Comparison of ENCODE assay signal across 17 cellular contexts in the genomic region with DNA sequence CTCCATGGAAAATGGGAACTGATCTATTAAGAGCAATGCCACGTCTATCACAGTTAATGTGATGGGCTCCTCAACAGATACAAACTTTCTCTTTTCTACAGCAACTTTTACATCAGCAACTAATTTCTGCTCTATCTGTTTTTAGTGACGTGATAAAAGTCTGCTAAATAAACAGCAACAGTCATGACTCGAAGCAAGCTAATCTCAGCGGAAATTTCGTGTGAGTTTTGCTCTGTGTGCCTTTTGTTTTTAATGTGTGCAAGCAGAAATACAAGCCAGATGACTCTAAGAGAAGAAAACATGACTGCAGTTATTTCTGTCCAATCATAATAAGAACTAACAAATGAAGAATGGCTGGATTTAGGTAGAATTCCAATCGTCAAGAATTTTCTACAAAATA.
A peak's percentile ranks its signal among the peaks of the same experiment; 100 is the strongest.
DNase-seq lines count a peak whose midpoint lies in the region; ATAC-seq and TF ChIP-seq lines count a peak whose summit lies in the region.
"Had no signal": no experiment of that assay in that cellular context is flagged by ENCODE, and none has a peak within 500 bp of the region (broad histone marks: within the 10 kb centered on the region; RNA-seq: fewer than 3 reads in every experiment).

No MANE protein-coding gene starts in this region.

- H3K27me3 Mint-ChIP-seq in GM23338 (ENCODE audit: insufficient read depth, low read depth, poor library complexity) = peaks cover 4% of the 10 kb centered on the region

- H3K27me3 ChIP-seq in GM23248 (replicated peaks; ENCODE audit: insufficient read depth) (no peaks in the 10 kb centered on the region), GM23338 (ENCODE audit: insufficient read depth) (no peaks in the 10 kb centered on the region)
- H3K27me3 ChIP-seq: dorsolateral prefrontal cortex had no signal

- no peaks in the 10 kb centered on the region for H4K20me1 ChIP-seq in GM23248 (ENCODE audit: insufficient read depth)
- no peaks in the 10 kb centered on the region for H4K20me1 ChIP-seq in GM23338 (replicated peaks; ENCODE audit: insufficient read depth)

- no peaks in the 10 kb centered on the region for H3K9me3 ChIP-seq in GM23248 (ENCODE audit: low read depth)

- no peaks in the 10 kb centered on the region for H3K9me3 Mint-ChIP-seq in GM23338
- H3K9me3 Mint-ChIP-seq: activated CD4-positive, alpha-beta T cell treated with anti-CD3 and anti-CD28 coated beads, Interleukin-2, amount 10 ng/mL, durations not matched to agents 24 days and 14 days had no signal

- H3K4me3 Mint-ChIP-seq in GM23338 = no peak overlapping the region
- H3K4me3 Mint-ChIP-seq: activated CD4-positive, alpha-beta T cell treated with anti-CD3 and anti-CD28 coated beads, Interleukin-2, amount 10 ng/mL, durations not matched to agents 24 days and 14 days had no signal

- intact Hi-C loops in left ventricle myocardium superior (cut with micrococcal nuclease) = no loop called here

- H3K4me3 ChIP-seq in GM23248 (peak overlapping the region; percentile 9; the same call in 1 of the 2 replicates), choroid plexus epithelial cell (ENCODE audit: low read depth, low read length) (no peak overlapping the region), GM23338 (no peak overlapping the region)
- H3K4me3 ChIP-seq: dorsolateral prefrontal cortex had no signal

- peak overlapping the region; percentile 35 for H2AFZ ChIP-seq in GM23248
- no peak overlapping the region for H2AFZ ChIP-seq in GM23338

- H3K79me2 ChIP-seq in GM23248 (ENCODE audit: insufficient read depth) (no peaks in the 10 kb centered on the region; the same call in 1 of the 2 replicates), GM23338 (replicated peaks; ENCODE audit: insufficient read depth) (no peaks in the 10 kb centered on the region)

- no peak overlapping the region for H3K27ac Mint-ChIP-seq in GM23338
- H3K27ac Mint-ChIP-seq: activated CD4-positive, alpha-beta T cell treated with anti-CD3 and anti-CD28 coated beads, Interleukin-2, amount 10 ng/mL, durations not matched to agents 24 days and 14 days; progenitor cell of endocrine pancreas had no signal

- DNase-seq in GM23248 (peak; percentile 85), choroid plexus epithelial cell (ENCODE audit: low read depth) (peak; percentile 73), left ventricle myocardium superior (no peak), stromal cell of bone marrow (ENCODE audit: low read depth) (peak; percentile 79), NCI-H2107 treated with DMSO at 0.1 percent for 48 hours (lab: John Stamatoyannopoulos, UW; ENCODE audit: unreplicated experiment) (no peak), GM23338 (ENCODE audit: low spot score) (no peak)
- DNase-seq: activated CD4-positive, alpha-beta T cell treated with anti-CD3 and anti-CD28 coated beads, Interleukin-2, amount 10 ng/mL, durations not matched to agents 24 days and 14 days; activated T-cell treated with anti-CD3 and anti-CD28 coated beads, Interleukin-2, amount 50 U/mL, for 48 hours; dorsolateral prefrontal cortex; kidney; MM.1S; NCI-H2081 treated with DMSO at 0.1 percent for 48 hours; NCI-H82 had no signal

- WGBS in GM23248 (ENCODE audit: low coverage in 1 of 2, low lambda C conversion rate in 2 of 2, missing lambda C conversion rate in 2 of 2), 2 experiments = 12 to 13% methylated on average over 6 of the region's 6 CpGs

- H3K9me2 ChIP-seq in GM23248 (ENCODE audit: insufficient read depth) (no peaks in the 10 kb centered on the region), GM23338 (ENCODE audit: insufficient read depth) (no peaks in the 10 kb centered on the region)

- peaks cover 41% of the 10 kb centered on the region for H3K4me1 Mint-ChIP-seq in GM23338
- H3K4me1 Mint-ChIP-seq: activated CD4-positive, alpha-beta T cell treated with anti-CD3 and anti-CD28 coated beads, Interleukin-2, amount 10 ng/mL, durations not matched to agents 24 days and 14 days had no signal

- H3F3A ChIP-seq in GM23248 (ENCODE audit: insufficient read depth) = peaks cover 47% of the 10 kb centered on the region
- no peaks in the 10 kb centered on the region for H3F3A ChIP-seq in GM23338 (replicated peaks; ENCODE audit: low read depth)

- ATAC-seq in left ventricle myocardium superior = peak; percentile 65
- ATAC-seq in GM18873 (IDR thresholded peaks at IDR 0.05; ENCODE audit: low FRiP score, unreplicated experiment) = no peak
- ATAC-seq in GM23338 = no peak
- no peak for ATAC-seq in GM18520 (IDR thresholded peaks at IDR 0.05; ENCODE audit: unreplicated experiment)

- H3K36me3 ChIP-seq in GM23248 (ENCODE audit: low read depth) = no peaks in the 10 kb centered on the region
- H3K36me3 ChIP-seq in GM23338 (ENCODE audit: insufficient read depth) = no peaks in the 10 kb centered on the region

- H3K4me2 ChIP-seq in GM23248 (ENCODE audit: unreplicated experiment) (peak overlapping the region; percentile 48), GM23338 (no peak overlapping the region)

- in situ Hi-C loops in GM23248 (cut with MboI) = no loop called here

- TF ChIP-seq CTCF in choroid plexus epithelial cell (conservative IDR thresholded peaks at IDR 0.05; ENCODE audit: low read depth, low read length) = no peak
- TF ChIP-seq CTCF in GM23338 (conservative IDR thresholded peaks at IDR 0.05; ENCODE audit: low read depth in 2 of 2) = no peak

- H3K4me1 ChIP-seq in GM23248 (ENCODE audit: insufficient read depth) = peaks cover 38% of the 10 kb centered on the region
- peaks cover 14% of the 10 kb centered on the region for H3K4me1 ChIP-seq in GM23338 (ENCODE audit: insufficient read depth)

- H3K27ac ChIP-seq in GM23248 = peak overlapping the region; percentile 89
- H3K27ac ChIP-seq in GM23338 (ENCODE audit: low read depth) = no peak overlapping the region
- H3K27ac ChIP-seq: RWPE1 had no signal

- peak overlapping the region; percentile 46 for H3K9ac ChIP-seq in GM23248

- no peaks in the 10 kb centered on the region for H3K36me3 Mint-ChIP-seq in GM23338 (ENCODE audit: low read depth)

TF ChIP-seq in GM23338, 12 proteins besides CTCF, POLR2A, EP300 and RAD21 (continues in another document):
- TF ChIP-seq, protein P1, sequence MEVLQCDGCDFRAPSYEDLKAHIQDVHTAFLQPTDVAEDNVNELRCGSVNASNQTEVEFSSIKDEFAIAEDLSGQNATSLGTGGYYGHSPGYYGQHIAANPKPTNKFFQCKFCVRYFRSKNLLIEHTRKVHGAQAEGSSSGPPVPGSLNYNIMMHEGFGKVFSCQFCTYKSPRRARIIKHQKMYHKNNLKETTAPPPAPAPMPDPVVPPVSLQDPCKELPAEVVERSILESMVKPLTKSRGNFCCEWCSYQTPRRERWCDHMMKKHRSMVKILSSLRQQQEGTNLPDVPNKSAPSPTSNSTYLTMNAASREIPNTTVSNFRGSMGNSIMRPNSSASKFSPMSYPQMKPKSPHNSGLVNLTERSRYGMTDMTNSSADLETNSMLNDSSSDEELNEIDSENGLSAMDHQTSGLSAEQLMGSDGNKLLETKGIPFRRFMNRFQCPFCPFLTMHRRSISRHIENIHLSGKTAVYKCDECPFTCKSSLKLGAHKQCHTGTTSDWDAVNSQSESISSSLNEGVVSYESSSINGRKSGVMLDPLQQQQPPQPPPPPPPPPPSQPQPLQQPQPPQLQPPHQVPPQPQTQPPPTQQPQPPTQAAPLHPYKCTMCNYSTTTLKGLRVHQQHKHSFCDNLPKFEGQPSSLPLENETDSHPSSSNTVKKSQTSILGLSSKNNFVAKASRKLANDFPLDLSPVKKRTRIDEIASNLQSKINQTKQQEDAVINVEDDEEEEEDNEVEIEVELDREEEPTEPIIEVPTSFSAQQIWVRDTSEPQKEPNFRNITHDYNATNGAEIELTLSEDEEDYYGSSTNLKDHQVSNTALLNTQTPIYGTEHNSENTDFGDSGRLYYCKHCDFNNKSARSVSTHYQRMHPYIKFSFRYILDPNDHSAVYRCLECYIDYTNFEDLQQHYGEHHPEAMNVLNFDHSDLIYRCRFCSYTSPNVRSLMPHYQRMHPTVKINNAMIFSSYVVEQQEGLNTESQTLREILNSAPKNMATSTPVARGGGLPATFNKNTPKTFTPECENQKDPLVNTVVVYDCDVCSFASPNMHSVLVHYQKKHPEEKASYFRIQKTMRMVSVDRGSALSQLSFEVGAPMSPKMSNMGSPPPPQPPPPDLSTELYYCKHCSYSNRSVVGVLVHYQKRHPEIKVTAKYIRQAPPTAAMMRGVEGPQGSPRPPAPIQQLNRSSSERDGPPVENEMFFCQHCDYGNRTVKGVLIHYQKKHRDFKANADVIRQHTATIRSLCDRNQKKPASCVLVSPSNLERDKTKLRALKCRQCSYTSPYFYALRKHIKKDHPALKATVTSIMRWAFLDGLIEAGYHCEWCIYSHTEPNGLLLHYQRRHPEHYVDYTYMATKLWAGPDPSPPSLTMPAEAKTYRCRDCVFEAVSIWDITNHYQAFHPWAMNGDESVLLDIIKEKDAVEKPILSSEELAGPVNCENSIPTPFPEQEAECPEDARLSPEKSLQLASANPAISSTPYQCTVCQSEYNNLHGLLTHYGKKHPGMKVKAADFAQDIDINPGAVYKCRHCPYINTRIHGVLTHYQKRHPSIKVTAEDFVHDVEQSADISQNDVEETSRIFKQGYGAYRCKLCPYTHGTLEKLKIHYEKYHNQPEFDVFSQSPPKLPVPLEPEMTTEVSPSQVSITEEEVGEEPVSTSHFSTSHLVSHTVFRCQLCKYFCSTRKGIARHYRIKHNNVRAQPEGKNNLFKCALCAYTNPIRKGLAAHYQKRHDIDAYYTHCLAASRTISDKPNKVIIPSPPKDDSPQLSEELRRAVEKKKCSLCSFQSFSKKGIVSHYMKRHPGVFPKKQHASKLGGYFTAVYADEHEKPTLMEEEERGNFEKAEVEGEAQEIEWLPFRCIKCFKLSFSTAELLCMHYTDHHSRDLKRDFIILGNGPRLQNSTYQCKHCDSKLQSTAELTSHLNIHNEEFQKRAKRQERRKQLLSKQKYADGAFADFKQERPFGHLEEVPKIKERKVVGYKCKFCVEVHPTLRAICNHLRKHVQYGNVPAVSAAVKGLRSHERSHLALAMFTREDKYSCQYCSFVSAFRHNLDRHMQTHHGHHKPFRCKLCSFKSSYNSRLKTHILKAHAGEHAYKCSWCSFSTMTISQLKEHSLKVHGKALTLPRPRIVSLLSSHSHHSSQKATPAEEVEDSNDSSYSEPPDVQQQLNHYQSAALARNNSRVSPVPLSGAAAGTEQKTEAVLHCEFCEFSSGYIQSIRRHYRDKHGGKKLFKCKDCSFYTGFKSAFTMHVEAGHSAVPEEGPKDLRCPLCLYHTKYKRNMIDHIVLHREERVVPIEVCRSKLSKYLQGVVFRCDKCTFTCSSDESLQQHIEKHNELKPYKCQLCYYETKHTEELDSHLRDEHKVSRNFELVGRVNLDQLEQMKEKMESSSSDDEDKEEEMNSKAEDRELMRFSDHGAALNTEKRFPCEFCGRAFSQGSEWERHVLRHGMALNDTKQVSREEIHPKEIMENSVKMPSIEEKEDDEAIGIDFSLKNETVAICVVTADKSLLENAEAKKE (CRISPR knock-in tag; IDR thresholded peaks at IDR 0.05) = no peak
- TF ChIP-seq EZH2 (IDR thresholded peaks at IDR 0.05; ENCODE audit: low read depth, unreplicated experiment) = no peak
- no peak for TF ChIP-seq ZNF114 (CRISPR knock-in tag; IDR thresholded peaks at IDR 0.05)
- no peak for TF ChIP-seq POLR2AphosphoS5 (IDR thresholded peaks at IDR 0.05; ENCODE audit: low read depth)
- no peak for TF ChIP-seq EZH2phosphoT487 (IDR thresholded peaks at IDR 0.05; ENCODE audit: unreplicated experiment)

Comparison
In these comparisons a context has a peak if more than half of its experiments do, and no peak if none do; other contexts are left out.
1. DNase-seq: peak in GM23248 (single experiment), choroid plexus epithelial cell (single experiment) and stromal cell of bone marrow (single experiment); none in left ventricle myocardium superior (single experiment), NCI-H2107 treated with DMSO at 0.1 percent for 48 hours (single experiment) and GM23338 (single experiment).